Comparison of ENCODE assay signal across 17 cellular contexts in genomic region chr10:116973371-116973905, GRCh38. TPM values are rescaled to one million over a fixed set of nuclear protein-coding genes. Genes with fewer than 3 reads are reported as not detected.
DNase-seq lines count a peak whose midpoint lies in the region; ATAC-seq and TF ChIP-seq lines count a peak whose summit lies in the region.
"Had no signal": no experiment of that assay in that cellular context is flagged by ENCODE, and none has a peak within 500 bp of the region (broad histone marks: within the 10 kb centered on the region; RNA-seq: fewer than 3 reads in every experiment).

No MANE protein-coding gene starts in this region.

- ATAC-seq in SK-N-SH treated with all-trans-retinoic acid at 6 μM for 48 hours, result no peak
- no peak for ATAC-seq in esophagus mucosa

- no peaks in the 10 kb centered on the region for H3K9me3 ChIP-seq in SK-N-SH

- 95% methylated on average over 4 of the region's 4 CpGs for WGBS in SK-N-SH (ENCODE audit: low lambda C conversion rate)

- no peaks in the 10 kb centered on the region for H3K9me2 ChIP-seq in SK-N-SH

- DNase-seq in SK-N-SH (no peak), medulla oblongata (ENCODE audit: extremely low spot score) (peak; percentile 78), DMS153 treated with DMSO at 0.1 percent for 48 hours (lab: John Stamatoyannopoulos, UW; ENCODE audit: unreplicated experiment) (no peak), NCI-H1092 treated with DMSO at 0.1 percent for 48 hours (lab: John Stamatoyannopoulos, UW) (no peak)
- no peak for DNase-seq in activated naive CD4-positive, alpha-beta T cell (lab: John Stamatoyannopoulos, UW)
- DNase-seq: C1 segment of cervical spinal cord, COR-L47, DMS153, H9, MM.1S, NCI-H1105 treated with DMSO at 0.1 percent for 48 hours, NCI-H187, NCI-H82 had no signal

- CTCF ChIA-PET in SK-N-SH (lab: Yijun Ruan, JAX), result interaction anchor here (1.1 kb wide), 1 partner anchor 12 kb away, joined by 3 read pairs; no protein-coding TSS in a partner anchor

- peaks cover 4 to 7% of the 10 kb centered on the region in 2 experiments for H3K36me3 ChIP-seq in SK-N-SH (replicated peaks in 1 of 2; ENCODE audit: control insufficient read depth in 1 of 2, insufficient read depth in 2 of 2, low read length in 1 of 2)

- no peaks in the 10 kb centered on the region for H3K27me3 ChIP-seq in SK-N-SH (ENCODE audit: insufficient read depth)

- POLR2A ChIA-PET in SK-N-SH (lab: Yijun Ruan, JAX), result no interaction called here

- no peak for TF ChIP-seq EP300 in SK-N-SH (IDR thresholded peaks at IDR 0.05; ENCODE audit: borderline replicate concordance in 1 of 2, low read depth in 1 of 2, low read length in 1 of 2)

- no peaks in the 10 kb centered on the region for H4K20me1 ChIP-seq in SK-N-SH (ENCODE audit: insufficient read depth)

- peaks cover 21% of the 10 kb centered on the region for H3F3A ChIP-seq in SK-N-SH (replicated peaks; ENCODE audit: insufficient read depth)

- H3K4me1 ChIP-seq in SK-N-SH (ENCODE audit: control insufficient read depth in 1 of 2, insufficient read depth in 2 of 2, low read depth in 1 of 2, low read length in 1 of 2), result peaks cover 2 to 20% of the 10 kb centered on the region in 2 experiments; a peak in 2 of 4 replicates

- no peak overlapping the region for H3K9ac ChIP-seq in SK-N-SH

- H3K79me2 ChIP-seq in SK-N-SH (ENCODE audit: insufficient read depth), result no peaks in the 10 kb centered on the region

- peak overlapping the region in 1 of 2 experiments; percentile 72; a peak in 1 of 4 replicates for H3K27ac ChIP-seq in SK-N-SH (ENCODE audit: low read depth in 2 of 2, low read length in 1 of 2)
- peak overlapping the region; percentile 93 for H3K27ac ChIP-seq in cingulate gyrus (ENCODE audit: low read depth, low read length)
- H3K27ac ChIP-seq: 22Rv1 had no signal

- H3K4me3 ChIP-seq in SK-N-SH (ENCODE audit: low read depth in 2 of 2, low read length in 1 of 2), result no peak overlapping the region

- no peak for TF ChIP-seq RAD21 in SK-N-SH (IDR thresholded peaks at IDR 0.05; ENCODE audit: low read length)

- no peak overlapping the region for H2AFZ ChIP-seq in SK-N-SH (ENCODE audit: low read depth)

- no peak for TF ChIP-seq CTCF in SK-N-SH (IDR thresholded peaks at IDR 0.05)

- H3K4me2 ChIP-seq in SK-N-SH, result peak overlapping the region; percentile 42; the same call in 1 of the 2 replicates

TF ChIP-seq in SK-N-SH, 30 proteins besides CTCF, POLR2A, EP300 and RAD21 (continues in another document):
- TF ChIP-seq PBX3 (IDR thresholded peaks at IDR 0.05) (no peak), GABPA (IDR thresholded peaks at IDR 0.05; ENCODE audit: low read depth) (no peak), JUND (IDR thresholded peaks at IDR 0.05) (no peak), GATA2 (CRISPR knock-in tag; IDR thresholded peaks at IDR 0.05) (no peak), TEAD4 (IDR thresholded peaks at IDR 0.05; ENCODE audit: borderline replicate concordance, insufficient read depth) (no peak), FOSL2 (IDR thresholded peaks at IDR 0.05; ENCODE audit: borderline replicate concordance, low read depth) (no peak), RCOR1 (IDR thresholded peaks at IDR 0.05; ENCODE audit: low read length) (no peak), NFIC (IDR thresholded peaks at IDR 0.05; ENCODE audit: borderline replicate concordance) (no peak), MAX (IDR thresholded peaks at IDR 0.05; ENCODE audit: low read depth) (no peak), RXRA (IDR thresholded peaks at IDR 0.05; ENCODE audit: borderline replicate concordance, low read depth) (no peak), USF1 (IDR thresholded peaks at IDR 0.05; ENCODE audit: borderline replicate concordance, low read depth) (no peak), RFX5 (IDR thresholded peaks at IDR 0.05; ENCODE audit: low read length) (no peak), CHD2 (IDR thresholded peaks at IDR 0.05; ENCODE audit: low read length, partially characterized antibody) (no peak), USF2 (IDR thresholded peaks at IDR 0.05; ENCODE audit: borderline replicate concordance, low read depth, low read length) (no peak), NRF1 (IDR thresholded peaks at IDR 0.05; ENCODE audit: low read depth, low read length) (no peak), POLR2AphosphoS5 (IDR thresholded peaks at IDR 0.05; ENCODE audit: low read depth, low read length) (no peak)

TF ChIP-seq in SK-N-SH treated with all-trans-retinoic acid at 6 μM for 48 hours, 23 proteins besides CTCF, POLR2A, EP300 and RAD21:
- TF ChIP-seq BACH2 (CRISPR knock-in tag; IDR thresholded peaks at IDR 0.05; ENCODE audit: borderline replicate concordance) (no peak), CSDC2 (CRISPR knock-in tag; IDR thresholded peaks at IDR 0.05) (no peak), TOX (CRISPR knock-in tag; IDR thresholded peaks at IDR 0.05; ENCODE audit: borderline replicate concordance) (no peak), TCF4 (CRISPR knock-in tag; IDR thresholded peaks at IDR 0.05; ENCODE audit: borderline replicate concordance) (no peak)

RNA-seq across cellular contexts. Expression of gene SHTN1, which starts 31.5 kb away (rescaled TPM):
- 5.2 and 6.6 TPM in 2 replicates for polyA plus RNA-seq in SK-N-SH (2012; rRNA removed)
- 4.5 and 6.3 TPM in 2 replicates for polyA plus RNA-seq in SK-N-SH (2012; cell fraction: cytosol; rRNA removed)
- 18.8 and 38.6 TPM in 2 replicates for polyA plus RNA-seq in SK-N-SH (2012; cell fraction: nucleus; rRNA removed)
- total RNA-seq in esophagus mucosa, result 23.9 TPM
